Comparison of ENCODE assay signal across 11 cellular contexts in the genomic region with DNA sequence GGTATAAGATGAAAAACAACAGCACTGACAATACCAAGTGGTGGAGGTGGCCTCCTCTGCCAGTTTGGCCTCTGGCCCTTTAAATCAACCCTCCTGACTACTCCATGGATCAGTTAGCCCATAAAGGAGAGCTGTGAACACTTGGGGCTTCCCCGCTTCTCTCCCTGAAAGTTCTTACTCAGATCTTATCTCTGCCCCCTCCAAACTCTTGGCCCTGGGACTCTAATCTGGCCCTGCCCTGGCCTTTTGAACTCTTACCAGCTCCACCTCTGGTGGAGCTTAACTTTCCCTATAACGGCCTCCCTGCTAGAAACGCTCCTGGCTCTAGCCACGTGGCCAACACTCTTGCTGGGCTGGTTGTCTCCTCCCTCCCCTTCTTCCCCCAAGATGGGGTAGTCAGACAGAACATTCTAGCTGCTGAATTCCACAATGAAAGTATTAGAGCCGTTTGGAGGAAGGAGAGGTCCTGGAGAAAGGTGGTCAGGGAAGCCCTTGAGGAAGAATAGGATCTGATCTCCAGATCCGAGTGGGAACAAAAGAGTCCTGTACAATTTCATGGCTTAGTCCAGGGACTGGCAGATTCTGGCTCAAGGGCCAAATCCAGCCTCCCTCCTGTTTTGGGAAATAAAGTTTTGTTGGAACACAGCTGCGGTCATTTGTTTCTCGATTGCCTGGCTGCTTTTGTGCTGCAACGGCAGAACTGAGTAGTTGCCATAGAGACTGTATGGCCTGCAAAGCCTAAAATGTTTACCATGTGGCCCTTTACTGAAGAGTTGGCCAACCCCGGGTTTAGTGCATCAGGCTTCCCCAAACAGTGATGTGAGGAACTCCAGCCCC. TPM values are rescaled to one million over a fixed set of nuclear protein-coding genes. Genes with fewer than 3 reads are reported as not detected.
DNase-seq lines count a peak whose midpoint lies in the region; ATAC-seq and TF ChIP-seq lines count a peak whose summit lies in the region.
"Had no signal": no experiment of that assay in that cellular context is flagged by ENCODE, and none has a peak within 500 bp of the region (broad histone marks: within the 10 kb centered on the region; RNA-seq: fewer than 3 reads in every experiment).

No MANE protein-coding gene starts in this region.

- CTCF ChIA-PET in activated naive CD4-positive, alpha-beta T cell treated with anti-CD3 and anti-CD28 coated beads, Interleukin-2, amount 10 ng/mL, durations not matched to agents 7 days and 5 days (lab: Charles Lee) = interaction anchor here (0.7 to 2.2 kb wide), 3 partner anchors 20 to 50 kb away, joined by 3 to 7 read pairs (median 3); no protein-coding TSS in a partner anchor

- peaks cover 2% of the 10 kb centered on the region for H3K27me3 ChIP-seq in fibroblast of lung (ENCODE audit: control insufficient read depth, insufficient read depth, low read length)
- no peaks in the 10 kb centered on the region for H3K27me3 ChIP-seq in upper lobe of left lung

- no peak overlapping the region for H3K27ac ChIP-seq in fibroblast of lung (ENCODE audit: insufficient read depth, low read length)
- H3K27ac ChIP-seq in upper lobe of left lung = peak overlapping the region in 2 of 4 donors; percentile 27 to 55

- TF ChIP-seq CTCF in natural killer cell (IDR thresholded peaks at IDR 0.05) (no peak), fibroblast of lung (conservative IDR thresholded peaks at IDR 0.05 in 1 of 2, IDR thresholded peaks at IDR 0.05 in 1 of 2; ENCODE audit: low read depth in 1 of 2, low read length in 2 of 2) (no peak), upper lobe of left lung (IDR thresholded peaks at IDR 0.05) (no peak)

- H3K9me3 Mint-ChIP-seq in natural killer cell treated with Interleukin-12 subunit alpha and Interleukin-12 subunit beta and Interleukin-15 and Interleukin-18, amount 100 ng/mL, for 72 hours = no peaks in the 10 kb centered on the region
- H3K9me3 Mint-ChIP-seq in natural killer cell = no peaks in the 10 kb centered on the region
- no peaks in the 10 kb centered on the region for H3K9me3 Mint-ChIP-seq in activated T-helper 1 cell treated with anti-CD3 and anti-CD28 coated beads, Interleukin-12 subunit alpha, Interleukin-12 subunit beta, Interleukin-2, Interleukin-4 antibody, amounts not matched to agents 30 ng/mL and 10 ng/mL and 1 ng/mL, durations not matched to agents 14 hours and 24 hours and 36 hours
- H3K9me3 Mint-ChIP-seq in activated naive CD4-positive, alpha-beta T cell treated with anti-CD3 and anti-CD28 coated beads, Interleukin-2, amount 10 ng/mL, durations not matched to agents 7 days and 5 days = no peaks in the 10 kb centered on the region

- no peak overlapping the region for H3K9ac ChIP-seq in fibroblast of lung (ENCODE audit: insufficient read depth, low read length)

- peaks cover 7 to 17% of the 10 kb centered on the region in 2 donors for H3K4me1 Mint-ChIP-seq in natural killer cell treated with Interleukin-12 subunit alpha and Interleukin-12 subunit beta and Interleukin-15 and Interleukin-18, amount 100 ng/mL, for 72 hours (ENCODE audit: low read depth in 2 of 2)
- no peaks in the 10 kb centered on the region for H3K4me1 Mint-ChIP-seq in natural killer cell
- peaks cover 18% of the 10 kb centered on the region for H3K4me1 Mint-ChIP-seq in activated T-helper 1 cell treated with anti-CD3 and anti-CD28 coated beads, Interleukin-12 subunit alpha, Interleukin-12 subunit beta, Interleukin-2, Interleukin-4 antibody, amounts not matched to agents 30 ng/mL and 10 ng/mL and 1 ng/mL, durations not matched to agents 14 hours and 24 hours and 36 hours (ENCODE audit: low read depth)
- peaks cover 15% of the 10 kb centered on the region for H3K4me1 Mint-ChIP-seq in activated naive CD4-positive, alpha-beta T cell treated with anti-CD3 and anti-CD28 coated beads, Interleukin-2, amount 10 ng/mL, durations not matched to agents 7 days and 5 days

- no peaks in the 10 kb centered on the region for H4K20me1 ChIP-seq in fibroblast of lung (ENCODE audit: control insufficient read depth, extremely low read depth, insufficient read depth, low read length)

- H3K9me3 ChIP-seq in fibroblast of lung (ENCODE audit: control insufficient read depth, insufficient read depth, low read depth, low read length) (no peaks in the 10 kb centered on the region), upper lobe of left lung (no peaks in the 10 kb centered on the region)

- H3K27ac Mint-ChIP-seq in natural killer cell treated with Interleukin-12 subunit alpha and Interleukin-12 subunit beta and Interleukin-15 and Interleukin-18, amount 100 ng/mL, for 72 hours = peak overlapping the region in 1 of 2 donors; percentile 42
- no peak overlapping the region for H3K27ac Mint-ChIP-seq in natural killer cell
- H3K27ac Mint-ChIP-seq in activated T-helper 1 cell treated with anti-CD3 and anti-CD28 coated beads, Interleukin-12 subunit alpha, Interleukin-12 subunit beta, Interleukin-2, Interleukin-4 antibody, amounts not matched to agents 30 ng/mL and 10 ng/mL and 1 ng/mL, durations not matched to agents 14 hours and 24 hours and 36 hours = no peak overlapping the region
- H3K27ac Mint-ChIP-seq in activated naive CD4-positive, alpha-beta T cell treated with anti-CD3 and anti-CD28 coated beads, Interleukin-2, amount 10 ng/mL, durations not matched to agents 7 days and 5 days = no peak overlapping the region

- no peaks in the 10 kb centered on the region for H3K36me3 Mint-ChIP-seq in natural killer cell treated with Interleukin-12 subunit alpha and Interleukin-12 subunit beta and Interleukin-15 and Interleukin-18, amount 100 ng/mL, for 72 hours
- H3K36me3 Mint-ChIP-seq in natural killer cell = no peaks in the 10 kb centered on the region
- H3K36me3 Mint-ChIP-seq in activated T-helper 1 cell treated with anti-CD3 and anti-CD28 coated beads, Interleukin-12 subunit alpha, Interleukin-12 subunit beta, Interleukin-2, Interleukin-4 antibody, amounts not matched to agents 30 ng/mL and 10 ng/mL and 1 ng/mL, durations not matched to agents 14 hours and 24 hours and 36 hours (ENCODE audit: low read depth) = no peaks in the 10 kb centered on the region
- no peaks in the 10 kb centered on the region for H3K36me3 Mint-ChIP-seq in activated naive CD4-positive, alpha-beta T cell treated with anti-CD3 and anti-CD28 coated beads, Interleukin-2, amount 10 ng/mL, durations not matched to agents 7 days and 5 days

- no peaks in the 10 kb centered on the region for H3K79me2 ChIP-seq in fibroblast of lung (ENCODE audit: control insufficient read depth, insufficient read depth, low read length)

- H3K36me3 ChIP-seq in fibroblast of lung (ENCODE audit: control insufficient read depth, insufficient read depth, low read length) (no peaks in the 10 kb centered on the region), upper lobe of left lung (no peaks in the 10 kb centered on the region)

- no peak for TF ChIP-seq POLR2A in upper lobe of left lung (IDR thresholded peaks at IDR 0.05)

- TF ChIP-seq EP300 in upper lobe of left lung (IDR thresholded peaks at IDR 0.05) = no peak

- H3K4me2 ChIP-seq in fibroblast of lung (ENCODE audit: extremely low read depth, insufficient read depth, low read length) = no peak overlapping the region

- intact Hi-C loops in natural killer cell (cut with micrococcal nuclease) = no loop called here
- intact Hi-C loops in activated T-helper 1 cell treated with anti-CD3 and anti-CD28 coated beads, Interleukin-12 subunit alpha, Interleukin-12 subunit beta, Interleukin-2, Interleukin-4 antibody, amounts not matched to agents 30 ng/mL and 10 ng/mL and 1 ng/mL, durations not matched to agents 14 hours and 24 hours and 36 hours (cut with micrococcal nuclease) = no loop called here

- peak; percentile 75 to 79 for ATAC-seq in natural killer cell treated with Interleukin-12 subunit alpha and Interleukin-12 subunit beta and Interleukin-15 and Interleukin-18, amount 100 ng/mL, for 72 hours
- ATAC-seq in natural killer cell (no peak), HG03066 (IDR thresholded peaks at IDR 0.05; ENCODE audit: low read depth, unreplicated experiment) (peak; percentile 37), upper lobe of left lung (ENCODE audit: low FRiP score in 2 of 2) (peak; percentile 20 to 41), GM19328 (IDR thresholded peaks at IDR 0.05; ENCODE audit: unreplicated experiment) (no peak)

- peaks cover 0 to 3% of the 10 kb centered on the region in 2 donors for H3K27me3 Mint-ChIP-seq in natural killer cell treated with Interleukin-12 subunit alpha and Interleukin-12 subunit beta and Interleukin-15 and Interleukin-18, amount 100 ng/mL, for 72 hours
- no peaks in the 10 kb centered on the region for H3K27me3 Mint-ChIP-seq in natural killer cell (ENCODE audit: low read depth in 2 of 2)
- no peaks in the 10 kb centered on the region for H3K27me3 Mint-ChIP-seq in activated T-helper 1 cell treated with anti-CD3 and anti-CD28 coated beads, Interleukin-12 subunit alpha, Interleukin-12 subunit beta, Interleukin-2, Interleukin-4 antibody, amounts not matched to agents 30 ng/mL and 10 ng/mL and 1 ng/mL, durations not matched to agents 14 hours and 24 hours and 36 hours (ENCODE audit: insufficient read depth)
- H3K27me3 Mint-ChIP-seq in activated naive CD4-positive, alpha-beta T cell treated with anti-CD3 and anti-CD28 coated beads, Interleukin-2, amount 10 ng/mL, durations not matched to agents 7 days and 5 days = peaks cover 25% of the 10 kb centered on the region

- H3K4me3 Mint-ChIP-seq in natural killer cell treated with Interleukin-12 subunit alpha and Interleukin-12 subunit beta and Interleukin-15 and Interleukin-18, amount 100 ng/mL, for 72 hours = peak overlapping the region; percentile 66
- H3K4me3 Mint-ChIP-seq in natural killer cell = no peak overlapping the region
- H3K4me3 Mint-ChIP-seq in activated T-helper 1 cell treated with anti-CD3 and anti-CD28 coated beads, Interleukin-12 subunit alpha, Interleukin-12 subunit beta, Interleukin-2, Interleukin-4 antibody, amounts not matched to agents 30 ng/mL and 10 ng/mL and 1 ng/mL, durations not matched to agents 14 hours and 24 hours and 36 hours = no peak overlapping the region
- no peak overlapping the region for H3K4me3 Mint-ChIP-seq in activated naive CD4-positive, alpha-beta T cell treated with anti-CD3 and anti-CD28 coated beads, Interleukin-2, amount 10 ng/mL, durations not matched to agents 7 days and 5 days

- H3K4me1 ChIP-seq in fibroblast of lung (ENCODE audit: control insufficient read depth, extremely low read depth, insufficient read depth, low read length) (no peaks in the 10 kb centered on the region), upper lobe of left lung (peaks cover 0 to 36% (median 13%) of the 10 kb centered on the region in 4 donors)

- H3K4me3 ChIP-seq in fibroblast of lung (replicated peaks in 1 of 4; ENCODE audit: control extremely low read depth in 1 of 4, insufficient read depth in 1 of 4, low read depth in 3 of 4, low read length in 4 of 4) = no peak overlapping the region
- no peak overlapping the region for H3K4me3 ChIP-seq in upper lobe of left lung

- no peak overlapping the region for H2AFZ ChIP-seq in fibroblast of lung (ENCODE audit: low read length)

- WGBS in upper lobe of left lung, 2 donors = 49 to 55% methylated on average over 10 of the region's 10 CpGs

- DNase-seq in natural killer cell treated with Interleukin-12 subunit alpha and Interleukin-12 subunit beta and Interleukin-15 and Interleukin-18, amount 100 ng/mL, for 72 hours (ENCODE audit: low spot score) = no peak
- DNase-seq in natural killer cell (no peak), fibroblast of lung (ENCODE audit: low read depth in 2 of 2) (peak; percentile 9 to 12), upper lobe of left lung (peak in 1 of 2 donors; percentile 81)
- no peak for DNase-seq in activated T-helper 1 cell treated with anti-CD3 and anti-CD28 coated beads, Interleukin-12 subunit alpha, Interleukin-12 subunit beta, Interleukin-2, Interleukin-4 antibody, amounts not matched to agents 30 ng/mL and 10 ng/mL and 1 ng/mL, durations not matched to agents 14 hours and 24 hours and 36 hours (ENCODE audit: low spot score)
- DNase-seq in activated naive CD4-positive, alpha-beta T cell treated with anti-CD3 and anti-CD28 coated beads, Interleukin-2, amount 10 ng/mL, durations not matched to agents 7 days and 5 days = no peak
- DNase-seq: NCI-H2081; stimulated activated naive CD4-positive, alpha-beta T cell; T-helper 2 cell had no signal

RNA-seq across cellular contexts. Expression of a gene that starts 9.4 kb away (rescaled TPM):
- total RNA-seq in natural killer cell treated with Interleukin-12 subunit alpha and Interleukin-12 subunit beta and Interleukin-15 and Interleukin-18, amount 100 ng/mL, for 72 hours = under 1 TPM in 1 of 2 donors, not detected in 1; 0.08 TPM
- total RNA-seq in natural killer cell = under 1 TPM in 1 of 3 donors, not detected in 2; 0.38 TPM
- total RNA-seq in fibroblast of lung = not detected in 2 replicates
- not detected in 2 replicates for polyA plus RNA-seq in fibroblast of lung
- not detected in 2 replicates for polyA plus RNA-seq in fibroblast of lung (2012)
- polyA minus RNA-seq in fibroblast of lung (ENCODE audit: low replicate concordance) = not detected in 2 replicates
- 1,000 to 10,000 TPM in 1 of 6 donors, 100 to 1,000 TPM in 5; 396 to 1,034 (median 618) TPM for total RNA-seq in upper lobe of left lung
- total RNA-seq in activated T-helper 1 cell treated with anti-CD3 and anti-CD28 coated beads, Interleukin-12 subunit alpha, Interleukin-12 subunit beta, Interleukin-2, Interleukin-4 antibody, amounts not matched to agents 30 ng/mL and 10 ng/mL and 1 ng/mL, durations not matched to agents 14 hours and 24 hours and 36 hours = 0.07 TPM in 1 of 2 replicates, not detected in the other

RNA-seq across cellular contexts. Expression of a gene that starts 14.6 kb away (rescaled TPM):
- not detected for total RNA-seq in natural killer cell treated with Interleukin-12 subunit alpha and Interleukin-12 subunit beta and Interleukin-15 and Interleukin-18, amount 100 ng/mL, for 72 hours
- total RNA-seq in natural killer cell (not detected), fibroblast of lung (not detected in 2 replicates), upper lobe of left lung (1 to 10 TPM in 1 of 6 donors, not detected in 5; 7.3 TPM)
- polyA plus RNA-seq in fibroblast of lung = not detected in 2 replicates
- not detected in 2 replicates for polyA plus RNA-seq in fibroblast of lung (2012)
- not detected in 2 replicates for polyA minus RNA-seq in fibroblast of lung (ENCODE audit: low replicate concordance)
- not detected in 2 replicates for total RNA-seq in activated T-helper 1 cell treated with anti-CD3 and anti-CD28 coated beads, Interleukin-12 subunit alpha, Interleukin-12 subunit beta, Interleukin-2, Interleukin-4 antibody, amounts not matched to agents 30 ng/mL and 10 ng/mL and 1 ng/mL, durations not matched to agents 14 hours and 24 hours and 36 hours

RNA-seq across cellular contexts. Expression of a gene that starts 34.0 kb away (rescaled TPM):
- 1 to 10 TPM; 4.1 to 6.8 TPM for total RNA-seq in natural killer cell treated with Interleukin-12 subunit alpha and Interleukin-12 subunit beta and Interleukin-15 and Interleukin-18, amount 100 ng/mL, for 72 hours
- total RNA-seq in natural killer cell (100 to 1,000 TPM; 157 to 178 (median 177) TPM), fibroblast of lung (0.26 and 0.33 TPM in 2 replicates), upper lobe of left lung (10 to 100 TPM in 1 of 6 donors, 1 to 10 TPM in 5; 4.3 to 13.6 (median 7.2) TPM)
- 1.5 and 4.3 TPM in 2 replicates for polyA plus RNA-seq in fibroblast of lung
- polyA plus RNA-seq in fibroblast of lung (2012) = 2.1 and 4.9 TPM in 2 replicates
- 7.2 and 24.4 TPM in 2 replicates for polyA minus RNA-seq in fibroblast of lung (ENCODE audit: low replicate concordance)
- total RNA-seq in activated T-helper 1 cell treated with anti-CD3 and anti-CD28 coated beads, Interleukin-12 subunit alpha, Interleukin-12 subunit beta, Interleukin-2, Interleukin-4 antibody, amounts not matched to agents 30 ng/mL and 10 ng/mL and 1 ng/mL, durations not matched to agents 14 hours and 24 hours and 36 hours = 24.5 and 27.9 TPM in 2 replicates

RNA-seq across cellular contexts. Expression of a gene that starts 58.5 kb away (rescaled TPM):
- total RNA-seq in natural killer cell treated with Interleukin-12 subunit alpha and Interleukin-12 subunit beta and Interleukin-15 and Interleukin-18, amount 100 ng/mL, for 72 hours = not detected
- total RNA-seq in natural killer cell (not detected), fibroblast of lung (0.17 TPM in 1 of 2 replicates, not detected in the other), upper lobe of left lung (under 1 TPM in 1 of 6 donors, not detected in 5; 0.24 TPM)
- 0.54 TPM in 1 of 2 replicates, not detected in the other for polyA plus RNA-seq in fibroblast of lung
- 0.13 and 0.91 TPM in 2 replicates for polyA plus RNA-seq in fibroblast of lung (2012)
- polyA minus RNA-seq in fibroblast of lung (ENCODE audit: low replicate concordance) = 3.0 TPM in 1 of 2 replicates, not detected in the other
- 4.4 and 6.8 TPM in 2 replicates for total RNA-seq in activated T-helper 1 cell treated with anti-CD3 and anti-CD28 coated beads, Interleukin-12 subunit alpha, Interleukin-12 subunit beta, Interleukin-2, Interleukin-4 antibody, amounts not matched to agents 30 ng/mL and 10 ng/mL and 1 ng/mL, durations not matched to agents 14 hours and 24 hours and 36 hours

Comparison
In these comparisons a context has a peak if more than half of its experiments do, and no peak if none do; other contexts are left out.
1. ATAC-seq: peak in natural killer cell treated with Interleukin-12 subunit alpha and Interleukin-12 subunit beta and Interleukin-15 and Interleukin-18, amount 100 ng/mL, for 72 hours (2 of 2), HG03066 (single experiment) and upper lobe of left lung (2 of 2); none in natural killer cell (0 of 3) and GM19328 (single experiment).
2. DNase-seq: peak in fibroblast of lung (2 of 2); none in natural killer cell treated with Interleukin-12 subunit alpha and Interleukin-12 subunit beta and Interleukin-15 and Interleukin-18, amount 100 ng/mL, for 72 hours (single experiment), natural killer cell (single experiment), activated T-helper 1 cell treated with anti-CD3 and anti-CD28 coated beads, Interleukin-12 subunit alpha, Interleukin-12 subunit beta, Interleukin-2, Interleukin-4 antibody, amounts not matched to agents 30 ng/mL and 10 ng/mL and 1 ng/mL, durations not matched to agents 14 hours and 24 hours and 36 hours (single experiment) and activated naive CD4-positive, alpha-beta T cell treated with anti-CD3 and anti-CD28 coated beads, Interleukin-2, amount 10 ng/mL, durations not matched to agents 7 days and 5 days (single experiment).
3. RNA of a gene that starts 9.4 kb away (total RNA-seq): 396 to 1,034 TPM in upper lobe of left lung; 0.08 TPM in natural killer cell treated with Interleukin-12 subunit alpha and Interleukin-12 subunit beta and Interleukin-15 and Interleukin-18, amount 100 ng/mL, for 72 hours, 0.07 TPM in activated T-helper 1 cell treated with anti-CD3 and anti-CD28 coated beads, Interleukin-12 subunit alpha, Interleukin-12 subunit beta, Interleukin-2, Interleukin-4 antibody, amounts not matched to agents 30 ng/mL and 10 ng/mL and 1 ng/mL, durations not matched to agents 14 hours and 24 hours and 36 hours, 0.38 TPM in natural killer cell and not detected in fibroblast of lung; every median in the first group is over 100 times any median in the second.